In genomic region chr6:78850621-78851020, GRCh38 we compare ENCODE assay signal across 24 cellular contexts.
"Had no signal": no experiment of that assay in that cellular context is flagged by ENCODE, and none has a peak within 500 bp of the region (broad histone marks: within the 10 kb centered on the region; RNA-seq: fewer than 3 reads in every experiment).

No MANE protein-coding gene starts in this region.

- H3K36me3 ChIP-seq: breast epithelium, ovary, prostate gland, thyroid gland, upper lobe of right lung had no signal

- H3K4me3 ChIP-seq: breast epithelium, coronary artery, ovary, prostate gland, skin epidermis, thyroid gland, upper lobe of right lung had no signal

- H3K9me3 Mint-ChIP-seq: activated naive CD8-positive, alpha-beta T cell treated with anti-CD3 and anti-CD28 coated beads for 36 hours; endodermal cell; natural killer cell treated with Interleukin-12 subunit alpha and Interleukin-12 subunit beta and Interleukin-15 and Interleukin-18, amount 100 ng/mL, for 72 hours; stimulated activated naive CD8-positive, alpha-beta T cell treated with anti-CD3 and anti-CD28 coated beads, Interleukin-15, Interleukin-2, amounts not matched to agents 100 ng/mL and 50 ng/mL, for 24 hours had no signal

- H3K4me1 Mint-ChIP-seq: activated naive CD8-positive, alpha-beta T cell treated with anti-CD3 and anti-CD28 coated beads for 36 hours; endodermal cell had no signal

- H3K27me3 ChIP-seq: breast epithelium, ovary, thyroid gland, upper lobe of right lung had no signal

- H3K9me3 ChIP-seq: breast epithelium, ovary, prostate gland, thyroid gland, upper lobe of right lung had no signal

- H3K4me3 Mint-ChIP-seq: activated naive CD8-positive, alpha-beta T cell treated with anti-CD3 and anti-CD28 coated beads for 36 hours; endodermal cell; natural killer cell treated with Interleukin-12 subunit alpha and Interleukin-12 subunit beta and Interleukin-15 and Interleukin-18, amount 100 ng/mL, for 72 hours; stimulated activated naive CD8-positive, alpha-beta T cell treated with anti-CD3 and anti-CD28 coated beads, Interleukin-15, Interleukin-2, amounts not matched to agents 100 ng/mL and 50 ng/mL, for 24 hours; WTC11 had no signal

- H3K4me1 ChIP-seq: breast epithelium, prostate gland, thyroid gland, upper lobe of right lung had no signal

- ATAC-seq: left ventricle myocardium superior; natural killer cell treated with Interleukin-12 subunit alpha and Interleukin-12 subunit beta and Interleukin-15 and Interleukin-18, amount 100 ng/mL, for 72 hours; right cardiac atrium; upper lobe of right lung; WTC11 had no signal

- H3K36me3 Mint-ChIP-seq: natural killer cell treated with Interleukin-12 subunit alpha and Interleukin-12 subunit beta and Interleukin-15 and Interleukin-18, amount 100 ng/mL, for 72 hours had no signal

- H3K27ac Mint-ChIP-seq: activated naive CD8-positive, alpha-beta T cell treated with anti-CD3 and anti-CD28 coated beads for 36 hours; endodermal cell; natural killer cell treated with Interleukin-12 subunit alpha and Interleukin-12 subunit beta and Interleukin-15 and Interleukin-18, amount 100 ng/mL, for 72 hours; stimulated activated naive CD8-positive, alpha-beta T cell treated with anti-CD3 and anti-CD28 coated beads, Interleukin-15, Interleukin-2, amounts not matched to agents 100 ng/mL and 50 ng/mL, for 24 hours; WTC11 had no signal

- DNase-seq: activated CD4-positive, alpha-beta T cell treated with anti-CD3 and anti-CD28 coated beads, Interleukin-2, amount 50 U/mL, for 48 hours; activated CD8-positive, alpha-beta memory T cell treated with anti-CD3 and anti-CD28 coated beads, Interleukin-2, amount 50 U/mL, for 48 hours; activated naive CD4-positive, alpha-beta T cell treated with Interleukin-2 at 50 U/mL for 16 hours; activated naive CD8-positive, alpha-beta T cell treated with anti-CD3 and anti-CD28 coated beads for 36 hours; activated T-cell treated with anti-CD3 and anti-CD28 coated beads, Interleukin-2, amount 50 U/mL, for 48 hours; endodermal cell; hippocampal formation; left ventricle myocardium superior; midbrain; ovary; right cardiac atrium; stimulated activated CD4-positive, alpha-beta T cell treated with anti-CD3 and anti-CD28 coated beads, Interleukin-1b, Interleukin-23, amount 100 ng/mL, for 48 hours; substantia nigra; T-helper 9 cell; thyroid gland; upper lobe of right lung had no signal

- H3K27ac ChIP-seq: breast epithelium, coronary artery, epithelial cell of prostate, ovary, prostate gland, skin epidermis, thyroid gland, upper lobe of right lung had no signal

- H3K27me3 Mint-ChIP-seq: activated naive CD8-positive, alpha-beta T cell treated with anti-CD3 and anti-CD28 coated beads for 36 hours; stimulated activated naive CD8-positive, alpha-beta T cell treated with anti-CD3 and anti-CD28 coated beads, Interleukin-15, Interleukin-2, amounts not matched to agents 100 ng/mL and 50 ng/mL, for 24 hours had no signal
